In the genomic region with DNA sequence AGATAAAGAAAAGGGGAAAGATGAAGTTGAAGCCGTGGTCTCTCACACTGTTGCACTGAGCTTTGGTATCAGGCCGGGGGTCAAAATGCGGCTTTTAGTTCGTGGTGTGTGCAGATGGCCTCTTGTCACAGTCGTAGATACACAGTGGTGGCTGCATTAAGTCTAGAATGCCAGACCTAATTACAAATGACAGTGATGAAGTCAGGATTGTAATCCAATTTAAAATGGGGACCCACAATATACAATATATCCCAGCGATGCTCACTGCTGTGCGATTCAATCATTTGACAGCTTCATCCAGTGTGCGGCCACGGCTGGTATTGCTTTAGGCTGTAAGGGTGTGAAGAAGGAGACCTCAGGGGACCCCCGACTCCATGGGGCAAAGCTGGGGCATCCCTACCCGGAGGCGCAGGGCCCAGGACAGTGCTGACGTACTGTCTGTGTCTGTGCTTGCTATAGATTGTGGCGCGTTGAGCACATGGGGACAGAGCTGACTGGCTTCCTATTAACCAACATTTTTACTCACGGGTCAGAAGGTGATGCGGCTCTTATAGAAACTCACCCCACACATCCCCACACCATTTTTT, we compare ENCODE assay signal across 22 cellular contexts.
DNase-seq lines count a peak whose midpoint lies in the region; TF ChIP-seq lines count a peak whose summit lies in the region.
"Had no signal": no experiment of that assay in that cellular context is flagged by ENCODE, and none has a peak within 500 bp of the region (broad histone marks: within the 10 kb centered on the region; RNA-seq: fewer than 3 reads in every experiment).

No MANE protein-coding gene starts in this region.

- H2BK12ac ChIP-seq in mesenchymal stem cell (ENCODE audit: low read length in 2 of 2), result peak overlapping the region in 1 of 2 experiments; percentile 67

- intact Hi-C loops in thyroid gland (cut with DNase I) (no loop called here), cardiac septum (cut with DNase I) (no loop called here)

- no peak overlapping the region for H2BK15ac ChIP-seq in mesenchymal stem cell (ENCODE audit: low read depth, poor library complexity, severe bottlenecking)

- H2AK5ac ChIP-seq in mesenchymal stem cell (ENCODE audit: low read length, severe bottlenecking), result no peak overlapping the region

- peaks cover 3% of the 10 kb centered on the region for H3K4me1 ChIP-seq in mesenchymal stem cell (ENCODE audit: control insufficient read depth, insufficient read depth, low read depth, low read length)
- peaks cover 26 to 36% of the 10 kb centered on the region in 2 donors for H3K4me1 ChIP-seq in thyroid gland
- H3K4me1 ChIP-seq: heart right ventricle, spleen had no signal

- H3K4me3 ChIP-seq in mesenchymal stem cell (ENCODE audit: insufficient read depth in 1 of 2, low read depth in 1 of 2, low read length in 2 of 2) (no peak overlapping the region), thyroid gland (replicated peaks in 1 of 3) (no peak overlapping the region)
- H3K4me3 ChIP-seq: heart right ventricle, MG63, spleen had no signal

- H2AFZ ChIP-seq in mesenchymal stem cell (ENCODE audit: low read depth, low read length), result no peak overlapping the region

- no peak for TF ChIP-seq POLR2A in thyroid gland (IDR thresholded peaks at IDR 0.05)
- no peak for TF ChIP-seq POLR2A in erythroblast (IDR thresholded peaks at IDR 0.05; ENCODE audit: low read length)

- no peak overlapping the region for H3K18ac ChIP-seq in mesenchymal stem cell (ENCODE audit: low read depth in 1 of 2, low read length in 2 of 2)

- no peak overlapping the region for H3K4me2 ChIP-seq in mesenchymal stem cell (ENCODE audit: low read length, poor library complexity, severe bottlenecking)

- DNase-seq in MV-4-11 (lab: John Stamatoyannopoulos, UW) (peak; percentile 54), SK-N-DZ (ENCODE audit: low spot score) (peak; percentile 98), mesenchymal stem cell (no peak), thyroid gland (no peak), erythroblast (lab: John Stamatoyannopoulos, UW) (no peak), chondrocyte (ENCODE audit: low spot score) (no peak), cardiac septum (ENCODE audit: low spot score) (no peak)
- DNase-seq: activated B cell treated with CpG ODN at 0.5 μM for 24 hours; activated CD4-positive, alpha-beta memory T cell treated with anti-CD3 and anti-CD28 coated beads for 36 hours; activated CD8-positive, alpha-beta memory T cell treated with anti-CD3 and anti-CD28 coated beads, Interleukin-2, amount 50 U/mL, for 48 hours; activated naive CD8-positive, alpha-beta T cell treated with anti-CD3 and anti-CD28 coated beads, Interleukin-2, amount 10 ng/mL, durations not matched to agents 7 days and 5 days; heart right ventricle; HFFc6; left cardiac atrium; MG63; naive B cell; NCI-H510A; spleen; stimulated activated CD4-positive, alpha-beta T cell treated with anti-CD3 and anti-CD28 coated beads, Interleukin-4, amount 100 ng/mL, for 1 hour; stimulated activated naive B cell treated with anti-CD40 and anti-IgM and Interleukin-4, amounts not matched to agents 10 μg/mL and 1 μg/mL and 100 μg/mL, for 72 hours had no signal

- TF ChIP-seq CTCF in thyroid gland (IDR thresholded peaks at IDR 0.05), result no peak
- no peak for TF ChIP-seq CTCF in chondrocyte (IDR thresholded peaks at IDR 0.05)

- no peaks in the 10 kb centered on the region for H3K79me1 ChIP-seq in mesenchymal stem cell (replicated peaks; ENCODE audit: low read length, poor library complexity, severe bottlenecking)

- H2BK5ac ChIP-seq in mesenchymal stem cell (ENCODE audit: low read depth, low read length, poor library complexity, severe bottlenecking), result no peak overlapping the region

- no peaks in the 10 kb centered on the region for H3K9me3 ChIP-seq in mesenchymal stem cell (ENCODE audit: control insufficient read depth, low read length)
- H3K9me3 ChIP-seq in thyroid gland, result no peaks in the 10 kb centered on the region
- H3K9me3 ChIP-seq: heart right ventricle, MG63, spleen had no signal

- no peak overlapping the region for H2BK120ac ChIP-seq in mesenchymal stem cell (ENCODE audit: low read depth, low read length)

- peaks cover 3% of the 10 kb centered on the region for H3K9me3 Mint-ChIP-seq in chondrocyte (ENCODE audit: low read depth)
- H3K9me3 Mint-ChIP-seq: activated CD4-positive, alpha-beta memory T cell treated with anti-CD3 and anti-CD28 coated beads for 36 hours; activated naive CD8-positive, alpha-beta T cell treated with anti-CD3 and anti-CD28 coated beads, Interleukin-2, amount 10 ng/mL, durations not matched to agents 7 days and 5 days; HFFc6 had no signal

- H3K9ac ChIP-seq in mesenchymal stem cell (ENCODE audit: low read length), result no peak overlapping the region

- H3K36me3 Mint-ChIP-seq in chondrocyte (ENCODE audit: low read depth), result no peaks in the 10 kb centered on the region
- H3K36me3 Mint-ChIP-seq: activated CD4-positive, alpha-beta memory T cell treated with anti-CD3 and anti-CD28 coated beads for 36 hours; activated naive CD8-positive, alpha-beta T cell treated with anti-CD3 and anti-CD28 coated beads, Interleukin-2, amount 10 ng/mL, durations not matched to agents 7 days and 5 days; naive B cell had no signal

- H3K27ac Mint-ChIP-seq in chondrocyte (ENCODE audit: unreplicated experiment), result no peak overlapping the region
- H3K27ac Mint-ChIP-seq: activated B cell treated with CpG ODN at 0.5 μM for 24 hours; activated CD4-positive, alpha-beta memory T cell treated with anti-CD3 and anti-CD28 coated beads for 36 hours; activated naive CD8-positive, alpha-beta T cell treated with anti-CD3 and anti-CD28 coated beads, Interleukin-2, amount 10 ng/mL, durations not matched to agents 7 days and 5 days; activated T-helper 2 cell treated with anti-CD3 and anti-CD28 coated beads, Interferon-gamma antibody, Interleukin-2, Interleukin-4, amounts not matched to agents 10 μg/mL and 5 μg/mL and 100 μg/mL, durations not matched to agents 14 hours and 24 hours and 36 hours; HFFc6; naive B cell; stimulated activated naive B cell treated with anti-CD40 and anti-IgM and Interleukin-4, amounts not matched to agents 10 μg/mL and 1 μg/mL and 100 μg/mL, for 72 hours had no signal

- no peak overlapping the region for H3K23ac ChIP-seq in mesenchymal stem cell (ENCODE audit: low read length in 2 of 2)

- H4K8ac ChIP-seq in mesenchymal stem cell (ENCODE audit: low read length), result peak overlapping the region; percentile 78

- peak overlapping the region in 1 of 2 experiments; percentile 17 for H3K4ac ChIP-seq in mesenchymal stem cell (ENCODE audit: low read depth in 1 of 2, low read length in 2 of 2)

- peaks cover 24% of the 10 kb centered on the region for H3K4me1 Mint-ChIP-seq in chondrocyte (ENCODE audit: low read depth)
- H3K4me1 Mint-ChIP-seq: activated B cell treated with CpG ODN at 0.5 μM for 24 hours; activated naive CD8-positive, alpha-beta T cell treated with anti-CD3 and anti-CD28 coated beads, Interleukin-2, amount 10 ng/mL, durations not matched to agents 7 days and 5 days; naive B cell; stimulated activated naive B cell treated with anti-CD40 and anti-IgM and Interleukin-4, amounts not matched to agents 10 μg/mL and 1 μg/mL and 100 μg/mL, for 72 hours had no signal

- 97% methylated on average over 17 of the region's 17 CpGs for WGBS in mesenchymal stem cell
- WGBS in thyroid gland, 2 donors, result 86 to 91% methylated on average over 17 of the region's 17 CpGs

- H3K27ac ChIP-seq in mesenchymal stem cell (ENCODE audit: low read length, poor library complexity, severe bottlenecking) (no peak overlapping the region), thyroid gland (peak overlapping the region; percentile 49 to 92 (median 74))
- H3K27ac ChIP-seq: epithelial cell of prostate, heart right ventricle, spleen had no signal

- peak overlapping the region; percentile 84 for H4K91ac ChIP-seq in mesenchymal stem cell (ENCODE audit: low read length)

- H3K36me3 ChIP-seq in mesenchymal stem cell (ENCODE audit: control insufficient read depth in 1 of 2, insufficient read depth in 2 of 2, low read depth in 1 of 2, low read length in 2 of 2) (no peaks in the 10 kb centered on the region), thyroid gland (no peaks in the 10 kb centered on the region)
- H3K36me3 ChIP-seq: heart right ventricle, MG63, spleen had no signal

- H3K14ac ChIP-seq in mesenchymal stem cell (ENCODE audit: low read length in 2 of 2), result peak overlapping the region in 1 of 2 experiments; percentile 30

- H3K4me3 Mint-ChIP-seq in chondrocyte (ENCODE audit: unreplicated experiment), result no peak overlapping the region
- H3K4me3 Mint-ChIP-seq: activated B cell treated with CpG ODN at 0.5 μM for 24 hours; activated CD4-positive, alpha-beta memory T cell treated with anti-CD3 and anti-CD28 coated beads for 36 hours; activated naive CD8-positive, alpha-beta T cell treated with anti-CD3 and anti-CD28 coated beads, Interleukin-2, amount 10 ng/mL, durations not matched to agents 7 days and 5 days; HFFc6; naive B cell; stimulated activated naive B cell treated with anti-CD40 and anti-IgM and Interleukin-4, amounts not matched to agents 10 μg/mL and 1 μg/mL and 100 μg/mL, for 72 hours had no signal

- H3K27me3 Mint-ChIP-seq in chondrocyte (ENCODE audit: low read depth), result no peaks in the 10 kb centered on the region
- H3K27me3 Mint-ChIP-seq: activated B cell treated with CpG ODN at 0.5 μM for 24 hours; activated CD4-positive, alpha-beta memory T cell treated with anti-CD3 and anti-CD28 coated beads for 36 hours; activated naive CD8-positive, alpha-beta T cell treated with anti-CD3 and anti-CD28 coated beads, Interleukin-2, amount 10 ng/mL, durations not matched to agents 7 days and 5 days; naive B cell; stimulated activated naive B cell treated with anti-CD40 and anti-IgM and Interleukin-4, amounts not matched to agents 10 μg/mL and 1 μg/mL and 100 μg/mL, for 72 hours had no signal

- H3K27me3 ChIP-seq in mesenchymal stem cell (ENCODE audit: control insufficient read depth in 1 of 2, insufficient read depth in 1 of 2, low read length in 2 of 2), result no peaks in the 10 kb centered on the region
- H3K27me3 ChIP-seq in thyroid gland, result no peaks in the 10 kb centered on the region
- H3K27me3 ChIP-seq: heart right ventricle, MG63, spleen had no signal

Comparison
In these comparisons a context has a peak if more than half of its experiments do, and no peak if none do; other contexts are left out.
1. DNase-seq: peak in MV-4-11 (single experiment) and SK-N-DZ (single experiment); none in mesenchymal stem cell (single experiment), thyroid gland (0 of 2), erythroblast (0 of 2), chondrocyte (single experiment) and cardiac septum (single experiment).